ENCODE assay signal across 12 cellular contexts in the genomic region with DNA sequence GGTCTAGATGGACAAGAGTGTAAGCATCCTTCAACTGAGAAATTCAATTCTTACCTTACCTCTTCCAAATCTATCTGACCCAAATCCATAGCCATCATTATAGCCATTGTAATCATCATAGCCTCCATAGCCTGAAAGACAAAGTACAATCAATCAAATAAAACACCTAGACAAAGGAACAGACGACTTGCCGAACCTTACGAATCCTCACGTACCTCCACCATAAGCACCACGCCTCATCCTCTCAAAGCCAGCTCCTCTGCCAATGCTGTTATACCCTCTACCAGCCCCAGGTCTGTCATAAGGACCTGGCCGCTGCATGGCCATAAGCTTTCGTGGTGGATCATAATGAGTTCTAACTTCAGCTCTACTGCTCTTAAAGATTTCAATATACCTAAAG. TPM values are rescaled to one million over a fixed set of nuclear protein-coding genes. Genes with fewer than 3 reads are reported as not detected.
DNase-seq lines count a peak whose midpoint lies in the region; TF ChIP-seq lines count a peak whose summit lies in the region.
"Had no signal": no experiment of that assay in that cellular context is flagged by ENCODE, and none has a peak within 500 bp of the region (broad histone marks: within the 10 kb centered on the region; RNA-seq: fewer than 3 reads in every experiment).

No MANE protein-coding gene starts in this region.

- H3K27me3 Mint-ChIP-seq in T-helper 1 cell treated with Interleukin-12 subunit alpha and Interleukin-12 subunit beta and Interleukin-4 antibody, amounts not matched to agents 30 μg/mL and 1 μg/mL, for 36 hours (ENCODE audit: low read depth) = no peaks in the 10 kb centered on the region
- H3K27me3 Mint-ChIP-seq in chondrocyte (ENCODE audit: low read depth) = no peaks in the 10 kb centered on the region
- H3K27me3 Mint-ChIP-seq in osteocyte (ENCODE audit: unreplicated experiment) = no peaks in the 10 kb centered on the region

- no peaks in the 10 kb centered on the region for H3K9me2 ChIP-seq in Loucy (replicated peaks; ENCODE audit: low read depth, low read length)

- no peaks in the 10 kb centered on the region for H3K9me3 ChIP-seq in Loucy (ENCODE audit: insufficient read depth, low read depth, low read length)
- H3K9me3 ChIP-seq: MG63, Peyer's patch had no signal

- peak overlapping the region; percentile 81 for H3K9ac ChIP-seq in Loucy (ENCODE audit: low read depth, low read length, poor library complexity, severe bottlenecking)

- H3K36me3 ChIP-seq in Loucy (ENCODE audit: insufficient read depth, low read length) = peaks cover 97% of the 10 kb centered on the region

- peak overlapping the region; percentile 99 for H3K4me2 ChIP-seq in Loucy (ENCODE audit: low read depth, low read length, poor library complexity, severe bottlenecking)

- peak overlapping the region; percentile 93 for H3K4me3 ChIP-seq in Loucy (ENCODE audit: low read length, poor library complexity, severe bottlenecking)
- H3K4me3 ChIP-seq: MG63, Peyer's patch had no signal

- peaks cover 26% of the 10 kb centered on the region for H3K4me1 ChIP-seq in Loucy (ENCODE audit: insufficient read depth, low read length, poor library complexity, severe bottlenecking)

- H3F3A ChIP-seq in Loucy (ENCODE audit: low read depth) = no peaks in the 10 kb centered on the region

- H3K4me1 Mint-ChIP-seq in T-helper 1 cell treated with Interleukin-12 subunit alpha and Interleukin-12 subunit beta and Interleukin-4 antibody, amounts not matched to agents 30 μg/mL and 1 μg/mL, for 36 hours (ENCODE audit: low read depth) = peaks cover 60% of the 10 kb centered on the region
- H3K4me1 Mint-ChIP-seq in chondrocyte (ENCODE audit: low read depth) = peaks cover 67% of the 10 kb centered on the region
- peaks cover 60% of the 10 kb centered on the region for H3K4me1 Mint-ChIP-seq in osteocyte (ENCODE audit: unreplicated experiment)

- H3K4me3 Mint-ChIP-seq in T-helper 1 cell treated with Interleukin-12 subunit alpha and Interleukin-12 subunit beta and Interleukin-4 antibody, amounts not matched to agents 30 μg/mL and 1 μg/mL, for 36 hours = peak overlapping the region; percentile 8
- H3K4me3 Mint-ChIP-seq in chondrocyte (ENCODE audit: unreplicated experiment) (peak overlapping the region; percentile 17), osteocyte (ENCODE audit: unreplicated experiment) (peak overlapping the region; percentile 20)

- H2AFZ ChIP-seq in Loucy (ENCODE audit: low read length) = no peak overlapping the region

- peaks cover 82% of the 10 kb centered on the region for H3K36me3 Mint-ChIP-seq in T-helper 1 cell treated with Interleukin-12 subunit alpha and Interleukin-12 subunit beta and Interleukin-4 antibody, amounts not matched to agents 30 μg/mL and 1 μg/mL, for 36 hours (ENCODE audit: low read depth)
- H3K36me3 Mint-ChIP-seq in chondrocyte (ENCODE audit: low read depth) = peaks cover 74% of the 10 kb centered on the region
- H3K36me3 Mint-ChIP-seq in osteocyte (ENCODE audit: unreplicated experiment) = peaks cover 84% of the 10 kb centered on the region

- H3K27me3 ChIP-seq in Loucy (ENCODE audit: insufficient read depth, low read length, poor library complexity, severe bottlenecking) = peaks cover under 1% of the 10 kb centered on the region
- H3K27me3 ChIP-seq: MG63, Peyer's patch had no signal

- H3K9me3 Mint-ChIP-seq in T-helper 1 cell treated with Interleukin-12 subunit alpha and Interleukin-12 subunit beta and Interleukin-4 antibody, amounts not matched to agents 30 μg/mL and 1 μg/mL, for 36 hours = no peaks in the 10 kb centered on the region
- H3K9me3 Mint-ChIP-seq in chondrocyte (ENCODE audit: low read depth) = no peaks in the 10 kb centered on the region
- H3K9me3 Mint-ChIP-seq in osteocyte (ENCODE audit: unreplicated experiment) = no peaks in the 10 kb centered on the region

- TF ChIP-seq CTCF in Loucy (conservative IDR thresholded peaks at IDR 0.05; ENCODE audit: low read length) (no peak), chondrocyte (IDR thresholded peaks at IDR 0.05) (no peak), osteocyte (IDR thresholded peaks at IDR 0.05) (no peak)

- DNase-seq in T-helper 1 cell (no peak), chondrocyte (ENCODE audit: low spot score) (no peak), osteocyte (ENCODE audit: extremely low spot score, unreplicated experiment) (no peak), NOMO-1 treated with DMSO at 0.1 percent for 48 hours (lab: John Stamatoyannopoulos, UW; ENCODE audit: unreplicated experiment) (no peak), NCI-H2171 (lab: John Stamatoyannopoulos, UW) (no peak), NCI-H1105 treated with DMSO at 0.1 percent for 48 hours (lab: John Stamatoyannopoulos, UW) (no peak)
- DNase-seq: cerebellar nuclear complex, MG63, T1000 had no signal

- H4K20me1 ChIP-seq in Loucy (ENCODE audit: insufficient read depth, low read length, poor library complexity, severe bottlenecking) = peaks cover 93% of the 10 kb centered on the region

- H3K79me2 ChIP-seq in Loucy (ENCODE audit: insufficient read depth, low read length) = peaks cover 99% of the 10 kb centered on the region

- H3K27ac Mint-ChIP-seq in T-helper 1 cell treated with Interleukin-12 subunit alpha and Interleukin-12 subunit beta and Interleukin-4 antibody, amounts not matched to agents 30 μg/mL and 1 μg/mL, for 36 hours = peak overlapping the region; percentile 49
- peak overlapping the region; percentile 79 for H3K27ac Mint-ChIP-seq in chondrocyte (ENCODE audit: unreplicated experiment)
- peak overlapping the region; percentile 66 for H3K27ac Mint-ChIP-seq in osteocyte (ENCODE audit: unreplicated experiment)

RNA-seq across cellular contexts. Expression of a gene that starts 5.5 kb away (rescaled TPM):
- total RNA-seq in chondrocyte (341 to 426 TPM (median 348 TPM) in 3 replicates), osteocyte (474 and 509 TPM in 2 replicates)
